In genomic region chr7:113548137-113548536, GRCh38 we compare ENCODE assay signal across 1 cellular context.
TF ChIP-seq lines count a peak whose summit lies in the region.

No MANE protein-coding gene starts in this region.

TF ChIP-seq in GM12878, 131 proteins besides CTCF, POLR2A, EP300 and RAD21 (continued from another document):
- TF ChIP-seq, protein P1, sequence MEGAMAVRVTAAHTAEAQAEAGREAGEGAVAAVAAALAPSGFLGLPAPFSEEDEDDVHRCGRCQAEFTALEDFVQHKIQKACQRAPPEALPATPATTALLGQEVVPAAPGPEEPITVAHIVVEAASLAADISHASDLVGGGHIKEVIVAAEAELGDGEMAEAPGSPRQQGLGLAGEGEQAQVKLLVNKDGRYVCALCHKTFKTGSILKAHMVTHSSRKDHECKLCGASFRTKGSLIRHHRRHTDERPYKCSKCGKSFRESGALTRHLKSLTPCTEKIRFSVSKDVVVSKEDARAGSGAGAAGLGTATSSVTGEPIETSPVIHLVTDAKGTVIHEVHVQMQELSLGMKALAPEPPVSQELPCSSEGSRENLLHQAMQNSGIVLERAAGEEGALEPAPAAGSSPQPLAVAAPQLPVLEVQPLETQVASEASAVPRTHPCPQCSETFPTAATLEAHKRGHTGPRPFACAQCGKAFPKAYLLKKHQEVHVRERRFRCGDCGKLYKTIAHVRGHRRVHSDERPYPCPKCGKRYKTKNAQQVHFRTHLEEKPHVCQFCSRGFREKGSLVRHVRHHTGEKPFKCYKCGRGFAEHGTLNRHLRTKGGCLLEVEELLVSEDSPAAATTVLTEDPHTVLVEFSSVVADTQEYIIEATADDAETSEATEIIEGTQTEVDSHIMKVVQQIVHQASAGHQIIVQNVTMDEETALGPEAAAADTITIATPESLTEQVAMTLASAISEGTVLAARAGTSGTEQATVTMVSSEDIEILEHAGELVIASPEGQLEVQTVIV (IDR thresholded peaks at IDR 0.05; ENCODE audit: borderline replicate concordance, partially characterized antibody), result no peak
- TF ChIP-seq KAT2A (conservative IDR thresholded peaks at IDR 0.05; ENCODE audit: control insufficient read depth, low read depth, low read length) (no peak), POU2F2 (IDR thresholded peaks at IDR 0.05; ENCODE audit: borderline replicate concordance, low read depth, low read length) (no peak), ZZZ3 (IDR thresholded peaks at IDR 0.05; ENCODE audit: control insufficient read depth, insufficient read length, low read depth) (no peak), ATF7 (IDR thresholded peaks at IDR 0.05; ENCODE audit: low read depth) (no peak), USF1 (IDR thresholded peaks at IDR 0.05; ENCODE audit: borderline replicate concordance, extremely low read length, insufficient read depth, low read depth, low read length) (no peak), FOXK2 (IDR thresholded peaks at IDR 0.05) (no peak)
- TF ChIP-seq, protein P2, sequence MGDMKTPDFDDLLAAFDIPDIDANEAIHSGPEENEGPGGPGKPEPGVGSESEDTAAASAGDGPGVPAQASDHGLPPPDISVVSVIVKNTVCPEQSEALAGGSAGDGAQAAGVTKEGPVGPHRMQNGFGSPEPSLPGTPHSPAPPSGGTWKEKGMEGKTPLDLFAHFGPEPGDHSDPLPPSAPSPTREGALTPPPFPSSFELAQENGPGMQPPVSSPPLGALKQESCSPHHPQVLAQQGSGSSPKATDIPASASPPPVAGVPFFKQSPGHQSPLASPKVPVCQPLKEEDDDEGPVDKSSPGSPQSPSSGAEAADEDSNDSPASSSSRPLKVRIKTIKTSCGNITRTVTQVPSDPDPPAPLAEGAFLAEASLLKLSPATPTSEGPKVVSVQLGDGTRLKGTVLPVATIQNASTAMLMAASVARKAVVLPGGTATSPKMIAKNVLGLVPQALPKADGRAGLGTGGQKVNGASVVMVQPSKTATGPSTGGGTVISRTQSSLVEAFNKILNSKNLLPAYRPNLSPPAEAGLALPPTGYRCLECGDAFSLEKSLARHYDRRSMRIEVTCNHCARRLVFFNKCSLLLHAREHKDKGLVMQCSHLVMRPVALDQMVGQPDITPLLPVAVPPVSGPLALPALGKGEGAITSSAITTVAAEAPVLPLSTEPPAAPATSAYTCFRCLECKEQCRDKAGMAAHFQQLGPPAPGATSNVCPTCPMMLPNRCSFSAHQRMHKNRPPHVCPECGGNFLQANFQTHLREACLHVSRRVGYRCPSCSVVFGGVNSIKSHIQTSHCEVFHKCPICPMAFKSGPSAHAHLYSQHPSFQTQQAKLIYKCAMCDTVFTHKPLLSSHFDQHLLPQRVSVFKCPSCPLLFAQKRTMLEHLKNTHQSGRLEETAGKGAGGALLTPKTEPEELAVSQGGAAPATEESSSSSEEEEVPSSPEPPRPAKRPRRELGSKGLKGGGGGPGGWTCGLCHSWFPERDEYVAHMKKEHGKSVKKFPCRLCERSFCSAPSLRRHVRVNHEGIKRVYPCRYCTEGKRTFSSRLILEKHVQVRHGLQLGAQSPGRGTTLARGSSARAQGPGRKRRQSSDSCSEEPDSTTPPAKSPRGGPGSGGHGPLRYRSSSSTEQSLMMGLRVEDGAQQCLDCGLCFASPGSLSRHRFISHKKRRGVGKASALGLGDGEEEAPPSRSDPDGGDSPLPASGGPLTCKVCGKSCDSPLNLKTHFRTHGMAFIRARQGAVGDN (IDR thresholded peaks at IDR 0.05), result no peak
- TF ChIP-seq, protein P3, sequence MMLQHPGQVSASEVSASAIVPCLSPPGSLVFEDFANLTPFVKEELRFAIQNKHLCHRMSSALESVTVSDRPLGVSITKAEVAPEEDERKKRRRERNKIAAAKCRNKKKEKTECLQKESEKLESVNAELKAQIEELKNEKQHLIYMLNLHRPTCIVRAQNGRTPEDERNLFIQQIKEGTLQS (IDR thresholded peaks at IDR 0.05; ENCODE audit: borderline replicate concordance, extremely low read depth, low read depth, low read length), result no peak
